Comparison of ENCODE assay signal across 2 cellular contexts in the genomic region with DNA sequence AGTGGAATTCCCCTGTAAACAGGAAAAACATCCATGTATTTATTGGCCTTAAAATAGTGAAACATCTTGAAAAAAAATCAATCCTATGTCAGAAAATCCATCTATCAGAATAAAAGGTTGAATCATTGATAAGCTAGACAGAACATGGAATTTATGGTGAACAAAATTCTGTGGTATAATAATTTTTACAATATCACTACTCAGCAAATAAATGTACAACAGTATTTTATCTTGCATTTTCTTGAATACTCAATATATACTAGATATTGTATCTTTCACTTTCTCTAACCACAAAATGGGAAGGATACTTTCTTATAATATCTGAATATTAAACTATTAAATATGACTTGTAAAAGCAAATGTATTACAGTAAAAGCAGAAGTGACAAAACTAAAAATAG.
TF ChIP-seq lines count a peak whose summit lies in the region.

No MANE protein-coding gene starts in this region.

TF ChIP-seq in A549, 52 proteins besides CTCF, POLR2A, EP300 and RAD21:
- TF ChIP-seq POLR2AphosphoS2 (conservative IDR thresholded peaks at IDR 0.05; ENCODE audit: low read length) (no peak), HOXB5 (CRISPR knock-in tag; IDR thresholded peaks at IDR 0.05) (no peak), PHF8 (IDR thresholded peaks at IDR 0.05; ENCODE audit: borderline replicate concordance, low read depth) (no peak), JUNB (IDR thresholded peaks at IDR 0.05) (no peak), BHLHE40 (IDR thresholded peaks at IDR 0.05; ENCODE audit: low read depth, low read length) (no peak), MAFK (IDR thresholded peaks at IDR 0.05; ENCODE audit: partially characterized antibody) (peak; percentile 30)

TF ChIP-seq in IMR-90, 13 proteins besides CTCF, POLR2A, EP300 and RAD21:
- peak; percentile 46 for TF ChIP-seq MAFK (IDR thresholded peaks at IDR 0.05; ENCODE audit: low read depth, low read length)
- no peak for TF ChIP-seq CHD1 (IDR thresholded peaks at IDR 0.05; ENCODE audit: low read depth, low read length)
